In genomic region chr3:69410301-69410700, GRCh38 we compare ENCODE assay signal across 9 cellular contexts. TPM values are rescaled to one million over a fixed set of nuclear protein-coding genes. Genes with fewer than 3 reads are reported as not detected.
A peak's percentile ranks its signal among the peaks of the same experiment; 100 is the strongest.
DNase-seq lines count a peak whose midpoint lies in the region; ATAC-seq and TF ChIP-seq lines count a peak whose summit lies in the region.
"Had no signal": no experiment of that assay in that cellular context is flagged by ENCODE, and none has a peak within 500 bp of the region (broad histone marks: within the 10 kb centered on the region; RNA-seq: fewer than 3 reads in every experiment).

No MANE protein-coding gene starts in this region.

- TF ChIP-seq EP300 in esophagus muscularis mucosa (IDR thresholded peaks at IDR 0.05), result no peak
- TF ChIP-seq EP300 in neural cell (conservative IDR thresholded peaks at IDR 0.05; ENCODE audit: poor library complexity, severe bottlenecking), result no peak
- TF ChIP-seq EP300 in suprapubic skin (IDR thresholded peaks at IDR 0.05), result no peak

- TF ChIP-seq POLR2A in esophagus muscularis mucosa (IDR thresholded peaks at IDR 0.05; ENCODE audit: low read depth), result no peak
- TF ChIP-seq POLR2A in suprapubic skin (IDR thresholded peaks at IDR 0.05), result no peak

- H3K79me2 ChIP-seq in OCI-LY3 (ENCODE audit: low read length) (no peaks in the 10 kb centered on the region), neural cell (replicated peaks; ENCODE audit: insufficient read depth, low read length) (no peaks in the 10 kb centered on the region)

- no peaks in the 10 kb centered on the region for H3K9me3 ChIP-seq in CD4-positive, alpha-beta memory T cell (ENCODE audit: control insufficient read depth in 1 of 2, low read length in 2 of 2)
- H3K9me3 ChIP-seq in OCI-LY3 (ENCODE audit: insufficient read depth, low read length), result no peaks in the 10 kb centered on the region
- peaks cover 0 to 2% (median under 1%) of the 10 kb centered on the region in 4 donors for H3K9me3 ChIP-seq in esophagus muscularis mucosa
- peaks cover 1% of the 10 kb centered on the region for H3K9me3 ChIP-seq in neural cell (ENCODE audit: low read length)
- H3K9me3 ChIP-seq in suprapubic skin, result no peaks in the 10 kb centered on the region

- 35% methylated on average over 8 of the region's 8 CpGs for WGBS in esophagus muscularis mucosa
- 26% methylated on average over 8 of the region's 8 CpGs for WGBS in suprapubic skin

- intact Hi-C loops in CD4-positive, alpha-beta memory T cell (cut with micrococcal nuclease), result loop anchor here (1.0 kb wide), 3 partner anchors 104 to 289 kb away; no protein-coding TSS in a partner anchor
- intact Hi-C loops in esophagus muscularis mucosa (cut with DNase I), result loop anchor here (5.0 kb wide), 1 partner anchor 248 kb away; no protein-coding TSS in a partner anchor

- ATAC-seq in HG03342 (IDR thresholded peaks at IDR 0.05; ENCODE audit: unreplicated experiment), result peak; percentile 97

- no peaks in the 10 kb centered on the region for H3K9me2 ChIP-seq in neural cell (ENCODE audit: insufficient read depth, low read length)

- H3K27me3 Mint-ChIP-seq in CD4-positive, alpha-beta memory T cell, result peaks cover 2 to 3% of the 10 kb centered on the region in 2 donors
- H3K27me3 Mint-ChIP-seq: activated naive CD4-positive, alpha-beta T cell treated with anti-CD3 and anti-CD28 coated beads, Interleukin-2, amount 50 U/mL, for 24 hours had no signal

- H2AFZ ChIP-seq in OCI-LY3 (ENCODE audit: low read depth, low read length), result peak overlapping the region; percentile 62; the same call in 1 of the 2 replicates
- H2AFZ ChIP-seq in neural cell (ENCODE audit: low read depth, low read length), result no peak overlapping the region

- H3K36me3 ChIP-seq in CD4-positive, alpha-beta memory T cell (ENCODE audit: insufficient read depth, low read length), result no peaks in the 10 kb centered on the region
- H3K36me3 ChIP-seq in OCI-LY3 (replicated peaks; ENCODE audit: low read depth, low read length) (no peaks in the 10 kb centered on the region), esophagus muscularis mucosa (no peaks in the 10 kb centered on the region), neural cell (ENCODE audit: insufficient read depth, low read length) (no peaks in the 10 kb centered on the region), suprapubic skin (no peaks in the 10 kb centered on the region)

- H3K4me2 ChIP-seq in OCI-LY3 (ENCODE audit: low read length), result peak overlapping the region; percentile 50
- no peak overlapping the region for H3K4me2 ChIP-seq in neural cell (ENCODE audit: low read length)

- POLR2A ChIA-PET in CD4-positive, alpha-beta memory T cell (lab: Charles Lee; ENCODE audit: partially characterized antibody), result no interaction called here

- TF ChIP-seq CTCF in OCI-LY3 (IDR thresholded peaks at IDR 0.05; ENCODE audit: low read depth, low read length), result peak; percentile 88
- TF ChIP-seq CTCF in esophagus muscularis mucosa (IDR thresholded peaks at IDR 0.05), result peak; percentile 69 to 86 (median 74)
- TF ChIP-seq CTCF in neural cell (IDR thresholded peaks at IDR 0.05; ENCODE audit: poor library complexity, severe bottlenecking), result peak; percentile 56
- TF ChIP-seq CTCF in suprapubic skin (IDR thresholded peaks at IDR 0.05), result peak; percentile 69 to 84

- no peaks in the 10 kb centered on the region for H3F3A ChIP-seq in neural cell (ENCODE audit: insufficient read depth, low read length, poor library complexity, severe bottlenecking)

- peaks cover 0 to 9% (median 0%) of the 10 kb centered on the region in 8 donors for H3K9me3 Mint-ChIP-seq in CD4-positive, alpha-beta memory T cell
- H3K9me3 Mint-ChIP-seq: activated naive CD4-positive, alpha-beta T cell treated with anti-CD3 and anti-CD28 coated beads, Interleukin-2, amount 50 U/mL, for 24 hours had no signal

- no peak overlapping the region for H3K4me3 Mint-ChIP-seq in CD4-positive, alpha-beta memory T cell
- H3K4me3 Mint-ChIP-seq: activated naive CD4-positive, alpha-beta T cell treated with anti-CD3 and anti-CD28 coated beads, Interleukin-2, amount 50 U/mL, for 24 hours had no signal

- H3K27ac Mint-ChIP-seq in CD4-positive, alpha-beta memory T cell, result no peak overlapping the region
- H3K27ac Mint-ChIP-seq: activated naive CD4-positive, alpha-beta T cell treated with anti-CD3 and anti-CD28 coated beads, Interleukin-2, amount 50 U/mL, for 24 hours had no signal

- H3K9ac ChIP-seq in OCI-LY3 (ENCODE audit: low read length), result no peak overlapping the region
- H3K9ac ChIP-seq in neural cell (ENCODE audit: low read length), result no peak overlapping the region

- H3K4me3 ChIP-seq in CD4-positive, alpha-beta memory T cell (ENCODE audit: low read length in 2 of 2), result no peak overlapping the region
- peak overlapping the region; percentile 42; the same call in 1 of the 2 replicates for H3K4me3 ChIP-seq in OCI-LY3 (ENCODE audit: low read length)
- H3K4me3 ChIP-seq in esophagus muscularis mucosa, result no peak overlapping the region
- no peak overlapping the region for H3K4me3 ChIP-seq in neural cell (ENCODE audit: low read length)
- H3K4me3 ChIP-seq in suprapubic skin, result no peak overlapping the region

- peak; percentile 48 to 63 (median 56) for DNase-seq in CD4-positive, alpha-beta memory T cell
- peak; percentile 16 for DNase-seq in GM19238 (ENCODE audit: insufficient read length, low spot score)
- peak; percentile 47 for DNase-seq in activated T-cell treated with anti-CD3 and anti-CD28 coated beads for 1 hour (ENCODE audit: low read depth)
- no peak for DNase-seq in esophagus muscularis mucosa (ENCODE audit: extremely low spot score)
- peak in 1 of 2 donors; percentile 78 for DNase-seq in suprapubic skin (ENCODE audit: low spot score in 2 of 2)

- no peaks in the 10 kb centered on the region for H3K4me1 ChIP-seq in CD4-positive, alpha-beta memory T cell (ENCODE audit: insufficient read depth, low read length)
- H3K4me1 ChIP-seq in OCI-LY3 (ENCODE audit: low read length), result peaks cover 5% of the 10 kb centered on the region; the same call in 1 of the 2 replicates
- H3K4me1 ChIP-seq in esophagus muscularis mucosa, result peaks cover 0 to 20% (median 13%) of the 10 kb centered on the region in 4 donors
- peaks cover 17% of the 10 kb centered on the region for H3K4me1 ChIP-seq in suprapubic skin

- no peaks in the 10 kb centered on the region for H3K27me3 ChIP-seq in CD4-positive, alpha-beta memory T cell (ENCODE audit: insufficient read depth, low read length)
- H3K27me3 ChIP-seq in OCI-LY3 (ENCODE audit: low read depth, low read length), result peaks cover 35% of the 10 kb centered on the region
- H3K27me3 ChIP-seq in esophagus muscularis mucosa, result no peaks in the 10 kb centered on the region
- no peaks in the 10 kb centered on the region for H3K27me3 ChIP-seq in neural cell (ENCODE audit: insufficient read depth, low read depth, low read length)
- no peaks in the 10 kb centered on the region for H3K27me3 ChIP-seq in suprapubic skin

- H3K4me1 Mint-ChIP-seq in CD4-positive, alpha-beta memory T cell, result peaks cover 4 to 7% (median 5%) of the 10 kb centered on the region in 4 donors

- H3K36me3 Mint-ChIP-seq in CD4-positive, alpha-beta memory T cell, result no peaks in the 10 kb centered on the region
- H3K36me3 Mint-ChIP-seq: activated naive CD4-positive, alpha-beta T cell treated with anti-CD3 and anti-CD28 coated beads, Interleukin-2, amount 50 U/mL, for 24 hours had no signal

- no peaks in the 10 kb centered on the region for H4K20me1 ChIP-seq in OCI-LY3 (ENCODE audit: insufficient read depth, low read length)
- no peaks in the 10 kb centered on the region for H4K20me1 ChIP-seq in neural cell (ENCODE audit: insufficient read depth)

- H3K27ac ChIP-seq in CD4-positive, alpha-beta memory T cell (ENCODE audit: low read depth, low read length), result no peak overlapping the region
- H3K27ac ChIP-seq in OCI-LY3 (ENCODE audit: low read length), result no peak overlapping the region
- H3K27ac ChIP-seq in esophagus muscularis mucosa (replicated peaks in 1 of 4), result peak overlapping the region in 3 of 4 donors; percentile 60 to 65 (median 61)
- H3K27ac ChIP-seq in neural cell (ENCODE audit: low read length), result no peak overlapping the region
- H3K27ac ChIP-seq in suprapubic skin, result no peak overlapping the region

- TF ChIP-seq RAD21 in neural cell (conservative IDR thresholded peaks at IDR 0.05), result no peak

- CTCF ChIA-PET in CD4-positive, alpha-beta memory T cell (lab: Charles Lee; ENCODE audit: partially characterized antibody), result interaction anchor here (0.7 to 7.1 kb wide), 16 partner anchors 8 to 289 kb away, joined by 3 to 62 read pairs (median 4); partner anchors contain the start of gene LMOD3

TF ChIP-seq in neural cell, 6 proteins besides CTCF, POLR2A, EP300 and RAD21 (continues in another document):
- TF ChIP-seq POLR2AphosphoS5 (IDR thresholded peaks at IDR 0.05) (no peak), MXI1 (conservative IDR thresholded peaks at IDR 0.05; ENCODE audit: poor library complexity, severe bottlenecking) (no peak), SMC3 (conservative IDR thresholded peaks at IDR 0.05; ENCODE audit: poor library complexity) (peak; percentile 23), EZH2 (IDR thresholded peaks at IDR 0.05; ENCODE audit: borderline replicate concordance, insufficient read depth, low read length, poor library complexity, severe bottlenecking) (no peak), TAF1 (IDR thresholded peaks at IDR 0.05; ENCODE audit: low read depth) (no peak)

RNA-seq across cellular contexts. Expression of gene FRMD4B, which starts 24.4 kb away (rescaled TPM):
- total RNA-seq in CD4-positive, alpha-beta memory T cell, result 10 to 100 TPM; 14.9 to 18.3 TPM
- 10 to 100 TPM in 1 of 2 donors, 1 to 10 TPM in 1; 3.1 to 12.1 TPM for polyA plus RNA-seq in CD4-positive, alpha-beta memory T cell
- total RNA-seq in esophagus muscularis mucosa (10 to 100 TPM; 10.5 to 22.0 (median 14.8) TPM), suprapubic skin (10 to 100 TPM; 53.8 to 75.3 (median 67.8) TPM)
- 4.8 and 6.2 TPM in 2 replicates for polyA plus RNA-seq in neural cell
- 11.9 and 12.7 TPM in 2 replicates for polyA minus RNA-seq in neural cell

Comparison
In these comparisons a context has a peak if more than half of its experiments do, and no peak if none do; other contexts are left out.
1. H3K27ac ChIP-seq: peak in esophagus muscularis mucosa (3 of 4); none in CD4-positive, alpha-beta memory T cell (single experiment), OCI-LY3 (single experiment), neural cell (single experiment) and suprapubic skin (single experiment).
2. Peak in every context shown above with its lines, with median percentiles within 50 percentile points of each other: CTCF ChIP-seq.